Comparison of ENCODE assay signal across 2 cellular contexts in the genomic region with DNA sequence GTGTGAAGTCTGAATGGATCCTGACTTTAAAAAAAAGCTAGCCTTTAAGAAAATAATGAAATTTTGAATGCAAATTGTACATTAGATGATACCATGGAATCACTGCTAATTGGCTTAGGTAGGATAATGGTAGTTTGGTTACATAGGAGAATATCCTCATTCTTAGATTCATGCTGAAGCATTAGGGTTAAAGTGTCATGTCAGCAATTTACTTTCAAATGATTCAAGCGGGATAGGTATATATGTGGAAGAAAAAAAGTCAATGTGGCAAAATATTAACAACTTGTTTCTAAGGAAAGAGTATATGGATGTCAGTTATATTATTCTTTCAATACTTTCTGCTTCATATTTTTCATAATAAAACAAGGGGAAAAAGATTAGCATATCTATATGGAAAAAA.
TF ChIP-seq lines count a peak whose summit lies in the region.

No MANE protein-coding gene starts in this region.

TF ChIP-seq in HepG2, 621 proteins besides CTCF, POLR2A, EP300 and RAD21:
- TF ChIP-seq ZNF143 (CRISPR knock-in tag; IDR thresholded peaks at IDR 0.05) (no peak), ZNF251 (CRISPR knock-in tag; IDR thresholded peaks at IDR 0.05) (no peak), ZNF850 (CRISPR knock-in tag; conservative IDR thresholded peaks at IDR 0.05) (no peak), MAFF (IDR thresholded peaks at IDR 0.05; ENCODE audit: low read depth, low read length) (peak; percentile 100), SMC3 (IDR thresholded peaks at IDR 0.05; ENCODE audit: low read length) (no peak), IRF9 (CRISPR knock-in tag; IDR thresholded peaks at IDR 0.05; ENCODE audit: borderline replicate concordance) (no peak), NR3C1 (CRISPR knock-in tag; IDR thresholded peaks at IDR 0.05) (no peak), ZNF660 (CRISPR knock-in tag; IDR thresholded peaks at IDR 0.05; ENCODE audit: borderline replicate concordance, low read depth) (no peak), MAFK (conservative IDR thresholded peaks at IDR 0.05 in 1 of 2, IDR thresholded peaks at IDR 0.05 in 1 of 2; ENCODE audit: low read length in 2 of 2) (peak; percentile 99 to 100), ATF2 (CRISPR knock-in tag; IDR thresholded peaks at IDR 0.05) (no peak), MATR3 (CRISPR knock-in tag; IDR thresholded peaks at IDR 0.05) (no peak)
- TF ChIP-seq, protein P1, sequence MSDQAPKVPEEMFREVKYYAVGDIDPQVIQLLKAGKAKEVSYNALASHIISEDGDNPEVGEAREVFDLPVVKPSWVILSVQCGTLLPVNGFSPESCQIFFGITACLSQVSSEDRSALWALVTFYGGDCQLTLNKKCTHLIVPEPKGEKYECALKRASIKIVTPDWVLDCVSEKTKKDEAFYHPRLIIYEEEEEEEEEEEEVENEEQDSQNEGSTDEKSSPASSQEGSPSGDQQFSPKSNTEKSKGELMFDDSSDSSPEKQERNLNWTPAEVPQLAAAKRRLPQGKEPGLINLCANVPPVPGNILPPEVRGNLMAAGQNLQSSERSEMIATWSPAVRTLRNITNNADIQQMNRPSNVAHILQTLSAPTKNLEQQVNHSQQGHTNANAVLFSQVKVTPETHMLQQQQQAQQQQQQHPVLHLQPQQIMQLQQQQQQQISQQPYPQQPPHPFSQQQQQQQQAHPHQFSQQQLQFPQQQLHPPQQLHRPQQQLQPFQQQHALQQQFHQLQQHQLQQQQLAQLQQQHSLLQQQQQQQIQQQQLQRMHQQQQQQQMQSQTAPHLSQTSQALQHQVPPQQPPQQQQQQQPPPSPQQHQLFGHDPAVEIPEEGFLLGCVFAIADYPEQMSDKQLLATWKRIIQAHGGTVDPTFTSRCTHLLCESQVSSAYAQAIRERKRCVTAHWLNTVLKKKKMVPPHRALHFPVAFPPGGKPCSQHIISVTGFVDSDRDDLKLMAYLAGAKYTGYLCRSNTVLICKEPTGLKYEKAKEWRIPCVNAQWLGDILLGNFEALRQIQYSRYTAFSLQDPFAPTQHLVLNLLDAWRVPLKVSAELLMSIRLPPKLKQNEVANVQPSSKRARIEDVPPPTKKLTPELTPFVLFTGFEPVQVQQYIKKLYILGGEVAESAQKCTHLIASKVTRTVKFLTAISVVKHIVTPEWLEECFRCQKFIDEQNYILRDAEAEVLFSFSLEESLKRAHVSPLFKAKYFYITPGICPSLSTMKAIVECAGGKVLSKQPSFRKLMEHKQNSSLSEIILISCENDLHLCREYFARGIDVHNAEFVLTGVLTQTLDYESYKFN (CRISPR knock-in tag; conservative IDR thresholded peaks at IDR 0.05) = no peak

TF ChIP-seq in IMR-90, 13 proteins besides CTCF, POLR2A, EP300 and RAD21:
- no peak for TF ChIP-seq MAZ (IDR thresholded peaks at IDR 0.05; ENCODE audit: borderline replicate concordance, low read depth, low read length)
- TF ChIP-seq MAFK (IDR thresholded peaks at IDR 0.05; ENCODE audit: low read depth, low read length) = peak; percentile 100
